In genomic region chr3:76025561-76025960, GRCh38 we compare ENCODE assay signal across 17 cellular contexts.
"Had no signal": no experiment of that assay in that cellular context is flagged by ENCODE, and none has a peak within 500 bp of the region (broad histone marks: within the 10 kb centered on the region; RNA-seq: fewer than 3 reads in every experiment).

No MANE protein-coding gene starts in this region.

- H3K9me3 ChIP-seq: colonic mucosa, esophagus squamous epithelium, testis had no signal

- H3K36me3 Mint-ChIP-seq: stimulated activated naive B cell treated with anti-CD40 and anti-IgM and Interleukin-4, amounts not matched to agents 10 μg/mL and 1 μg/mL and 100 μg/mL, for 72 hours had no signal

- H3K36me3 ChIP-seq: colonic mucosa, esophagus squamous epithelium, tibial nerve, upper lobe of right lung had no signal

- H3K27me3 ChIP-seq: colonic mucosa, esophagus squamous epithelium, hepatocyte, testis, tibial nerve, upper lobe of right lung had no signal

- H3K27ac Mint-ChIP-seq: natural killer cell; stimulated activated naive B cell treated with anti-CD40 and anti-IgM and Interleukin-4, amounts not matched to agents 10 μg/mL and 1 μg/mL and 100 μg/mL, for 72 hours; stimulated activated naive CD8-positive, alpha-beta T cell treated with anti-CD3 and anti-CD28 coated beads, Interleukin-15, amount 100 ng/mL, for 72 hours had no signal

- H3K4me1 Mint-ChIP-seq: natural killer cell; neural crest cell; stimulated activated naive B cell treated with anti-CD40 and anti-IgM and Interleukin-4, amounts not matched to agents 10 μg/mL and 1 μg/mL and 100 μg/mL, for 72 hours; stimulated activated naive CD8-positive, alpha-beta T cell treated with anti-CD3 and anti-CD28 coated beads, Interleukin-15, amount 100 ng/mL, for 72 hours had no signal

- H3K27ac ChIP-seq: colonic mucosa, esophagus squamous epithelium, hepatocyte, testis, tibial nerve, upper lobe of right lung had no signal

- H3K4me3 ChIP-seq: colonic mucosa, esophagus squamous epithelium, hepatocyte, testis, tibial nerve, upper lobe of right lung had no signal

- H3K79me2 ChIP-seq: hepatocyte had no signal

- H3K27me3 Mint-ChIP-seq: stimulated activated naive B cell treated with anti-CD40 and anti-IgM and Interleukin-4, amounts not matched to agents 10 μg/mL and 1 μg/mL and 100 μg/mL, for 72 hours; stimulated activated naive CD8-positive, alpha-beta T cell treated with anti-CD3 and anti-CD28 coated beads, Interleukin-15, amount 100 ng/mL, for 72 hours had no signal

- ATAC-seq: natural killer cell; sciatic nerve; stimulated activated naive B cell treated with anti-CD40 and anti-IgM and Interleukin-4, amounts not matched to agents 10 μg/mL and 1 μg/mL and 100 μg/mL, for 72 hours; stimulated activated naive CD8-positive, alpha-beta T cell treated with anti-CD3 and anti-CD28 coated beads, Interleukin-15, amount 100 ng/mL, for 72 hours; upper lobe of right lung had no signal

- DNase-seq: colonic mucosa; dermis blood vessel endothelial cell; esophagus squamous epithelium; kidney glomerular epithelial cell; mammary epithelial cell; natural killer cell; posterior cingulate gyrus; stimulated activated CD4-positive, alpha-beta T cell treated with anti-CD3 and anti-CD28 coated beads, Interleukin-2, amount 100 ng/mL, for 24 hours; stimulated activated CD4-positive, alpha-beta T cell treated with anti-CD3 and anti-CD28 coated beads, Interleukin-4, amount 100 ng/mL, for 4 hours; stimulated activated naive B cell treated with anti-CD40 and anti-IgM and Interleukin-4, amounts not matched to agents 10 μg/mL and 1 μg/mL and 100 μg/mL, for 72 hours; stimulated activated naive CD8-positive, alpha-beta T cell treated with anti-CD3 and anti-CD28 coated beads, Interleukin-15, amount 100 ng/mL, for 72 hours; testis; upper lobe of right lung had no signal

- H3K4me1 ChIP-seq: colonic mucosa, esophagus squamous epithelium, testis, tibial nerve, upper lobe of right lung had no signal

- H3K4me2 ChIP-seq: hepatocyte had no signal

- H2AFZ ChIP-seq: hepatocyte had no signal

- H3K4me3 Mint-ChIP-seq: natural killer cell; neural crest cell; stimulated activated naive B cell treated with anti-CD40 and anti-IgM and Interleukin-4, amounts not matched to agents 10 μg/mL and 1 μg/mL and 100 μg/mL, for 72 hours; stimulated activated naive CD8-positive, alpha-beta T cell treated with anti-CD3 and anti-CD28 coated beads, Interleukin-15, amount 100 ng/mL, for 72 hours had no signal
